Comparison of ENCODE assay signal across 19 cellular contexts in genomic region chr3:168581718-168582332, GRCh38.
DNase-seq lines count a peak whose midpoint lies in the region; ATAC-seq and TF ChIP-seq lines count a peak whose summit lies in the region.
"Had no signal": no experiment of that assay in that cellular context is flagged by ENCODE, and none has a peak within 500 bp of the region (broad histone marks: within the 10 kb centered on the region; RNA-seq: fewer than 3 reads in every experiment).

No MANE protein-coding gene starts in this region.

- peaks cover 4% of the 10 kb centered on the region for H3K36me3 Mint-ChIP-seq in neural progenitor cell

- H3K4me3 ChIP-seq in HUES48 (ENCODE audit: low read depth, low read length) (no peak overlapping the region), dorsolateral prefrontal cortex (peak overlapping the region in 35 of 59 donors; percentile 1 to 48 (median 24)), neural progenitor cell (no peak overlapping the region)
- H3K4me3 ChIP-seq: adrenal gland, gastroesophageal sphincter, mucosa of descending colon, pancreas had no signal

- H3K4me1 Mint-ChIP-seq in neural progenitor cell, result peaks cover 31% of the 10 kb centered on the region
- H3K4me1 Mint-ChIP-seq: B cell had no signal

- no peaks in the 10 kb centered on the region for H3K9me3 ChIP-seq in HUES48 (ENCODE audit: control insufficient read depth, insufficient read depth, low read length)
- H3K9me3 ChIP-seq in neural progenitor cell (ENCODE audit: low read depth), result no peaks in the 10 kb centered on the region
- H3K9me3 ChIP-seq: adrenal gland, gastroesophageal sphincter, mucosa of descending colon, pancreas had no signal

- no peaks in the 10 kb centered on the region for H3K9me3 Mint-ChIP-seq in neural progenitor cell

- intact Hi-C loops in dorsolateral prefrontal cortex (cut with DNase I) (no loop called here), posterior vena cava (cut with DNase I) (no loop called here)

- no peak overlapping the region for H3K4me3 Mint-ChIP-seq in neural progenitor cell
- H3K4me3 Mint-ChIP-seq: B cell, HFFc6 had no signal

- H4K20me1 ChIP-seq in neural progenitor cell (ENCODE audit: low read depth), result no peaks in the 10 kb centered on the region

- no peak overlapping the region for H3K27ac Mint-ChIP-seq in neural progenitor cell
- H3K27ac Mint-ChIP-seq: B cell, HFFc6 had no signal

- H3K27ac ChIP-seq in HUES48 (ENCODE audit: low read depth, low read length), result peak overlapping the region; percentile 40
- peak overlapping the region in 52 of 59 donors; percentile 5 to 86 (median 54) for H3K27ac ChIP-seq in dorsolateral prefrontal cortex
- peak overlapping the region; percentile 61 for H3K27ac ChIP-seq in neural progenitor cell
- H3K27ac ChIP-seq: adrenal gland, gastroesophageal sphincter, pancreas had no signal

- TF ChIP-seq CTCF in dorsolateral prefrontal cortex (IDR thresholded peaks at IDR 0.05 in 54 of 56, conservative IDR thresholded peaks at IDR 0.05 in 2 of 56; ENCODE audit: low read depth in 1 of 56, partially characterized antibody in 56 of 56) (peak in 4 of 56 donors; percentile 5 to 19 (median 12)), neural progenitor cell (IDR thresholded peaks at IDR 0.05) (no peak)

- H3K9ac ChIP-seq in HUES48 (ENCODE audit: low read depth, low read length) (no peak overlapping the region), neural progenitor cell (no peak overlapping the region)

- peak overlapping the region; percentile 29 for H2AFZ ChIP-seq in neural progenitor cell (replicated peaks)

- ATAC-seq in GM19324 (IDR thresholded peaks at IDR 0.05; ENCODE audit: low FRiP score, unreplicated experiment) (peak; percentile 52), HG03378 (IDR thresholded peaks at IDR 0.05; ENCODE audit: unreplicated experiment) (no peak)
- ATAC-seq: gastroesophageal sphincter, mucosa of descending colon had no signal

- H3K79me2 ChIP-seq in neural progenitor cell (ENCODE audit: low read depth), result no peaks in the 10 kb centered on the region

- peaks cover 25% of the 10 kb centered on the region for H3K4me1 ChIP-seq in HUES48 (ENCODE audit: control insufficient read depth, insufficient read depth, low read length)
- H3K4me1 ChIP-seq in neural progenitor cell, result peaks cover 17% of the 10 kb centered on the region
- H3K4me1 ChIP-seq: adrenal gland, gastroesophageal sphincter had no signal

- peak in 1 of 10 donors; percentile 33 for DNase-seq in dorsolateral prefrontal cortex
- no peak for DNase-seq in neural progenitor cell (ENCODE audit: low spot score)
- DNase-seq in activated CD4-positive, CD25-positive, alpha-beta regulatory T cell treated with anti-CD3 and anti-CD28 coated beads, Interleukin-2, amount 50 U/mL, for 72 hours, result no peak
- DNase-seq in activated naive CD4-positive, alpha-beta T cell (lab: John Stamatoyannopoulos, UW), result no peak
- DNase-seq in posterior vena cava (ENCODE audit: low spot score), result no peak
- DNase-seq: activated CD4-positive, alpha-beta T cell treated with anti-CD3 and anti-CD28 coated beads, Interleukin-2, amount 50 U/mL, for 48 hours; activated T-cell treated with anti-CD3 and anti-CD28 coated beads, Interleukin-2, amount 50 U/mL, for 48 hours; adrenal gland; DMS153; HFFc6; mucosa of descending colon; pancreas; Right ventricle myocardium superior; T-helper 9 cell had no signal

- peaks cover 9% of the 10 kb centered on the region for H3F3A ChIP-seq in neural progenitor cell (ENCODE audit: low read depth)

- H3K36me3 ChIP-seq in HUES48 (ENCODE audit: control insufficient read depth, insufficient read depth, low read length) (no peaks in the 10 kb centered on the region), neural progenitor cell (no peaks in the 10 kb centered on the region)
- H3K36me3 ChIP-seq: adrenal gland, gastroesophageal sphincter, pancreas had no signal

- H3K27me3 Mint-ChIP-seq in neural progenitor cell (ENCODE audit: insufficient read depth, low read depth), result no peaks in the 10 kb centered on the region
- H3K27me3 Mint-ChIP-seq: B cell had no signal

- H3K27me3 ChIP-seq in HUES48 (ENCODE audit: control insufficient read depth, insufficient read depth, low read length) (no peaks in the 10 kb centered on the region), dorsolateral prefrontal cortex (no peaks in the 10 kb centered on the region), neural progenitor cell (no peaks in the 10 kb centered on the region)
- H3K27me3 ChIP-seq: adrenal gland, gastroesophageal sphincter, pancreas had no signal

- H3K4me2 ChIP-seq in neural progenitor cell, result peak overlapping the region; percentile 64

Comparison
In these comparisons a context has a peak if more than half of its experiments do, and no peak if none do; other contexts are left out.
1. H3K4me3 ChIP-seq: peak in dorsolateral prefrontal cortex (35 of 59); none in HUES48 (single experiment) and neural progenitor cell (single experiment).
2. Peak in every context shown above with its lines, with median percentiles within 50 percentile points of each other: H3K27ac ChIP-seq.